In the genomic region with DNA sequence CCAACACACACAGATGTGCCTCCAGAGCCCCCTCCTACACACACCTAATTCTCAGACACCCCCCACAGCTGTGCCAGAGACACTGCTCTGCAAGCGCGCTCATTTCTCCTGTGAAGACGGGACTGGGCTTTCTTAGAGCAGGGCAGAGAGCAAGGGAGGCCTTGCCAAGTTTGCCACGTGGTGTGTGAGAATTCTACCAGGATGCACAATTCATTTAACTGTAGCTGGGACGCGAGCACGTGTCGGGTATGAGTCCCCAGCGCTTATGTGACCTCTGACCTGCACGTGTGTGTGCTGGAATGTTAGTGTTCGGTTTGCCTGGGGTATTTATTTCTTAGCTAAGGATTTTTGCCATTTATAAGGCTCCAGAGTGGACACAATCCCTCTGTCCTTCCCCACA, we compare ENCODE assay signal across 23 cellular contexts. TPM values are rescaled to one million over a fixed set of nuclear protein-coding genes. Genes with fewer than 3 reads are reported as not detected.
DNase-seq lines count a peak whose midpoint lies in the region; ATAC-seq and TF ChIP-seq lines count a peak whose summit lies in the region.
"Had no signal": no experiment of that assay in that cellular context is flagged by ENCODE, and none has a peak within 500 bp of the region (broad histone marks: within the 10 kb centered on the region; RNA-seq: fewer than 3 reads in every experiment).

No MANE protein-coding gene starts in this region.

- no peak overlapping the region for H3K27ac Mint-ChIP-seq in activated T-cell treated with anti-CD3 and anti-CD28 coated beads, Interleukin-2, amount 50 U/mL, for 24 hours
- H3K27ac Mint-ChIP-seq: activated CD4-positive, alpha-beta T cell treated with anti-CD3 and anti-CD28 coated beads for 36 hours had no signal

- H3K4me1 ChIP-seq in neuronal stem cell (ENCODE audit: control insufficient read depth in 2 of 2, insufficient read depth in 1 of 2, low read depth in 1 of 2, low read length in 2 of 2): peaks cover 13 to 15% of the 10 kb centered on the region in 2 donors
- H3K4me1 ChIP-seq in tibial nerve: peaks cover 0 to 29% (median 3%) of the 10 kb centered on the region in 4 donors
- H3K4me1 ChIP-seq: upper lobe of left lung had no signal

- no peak for TF ChIP-seq EP300 in tibial nerve (IDR thresholded peaks at IDR 0.05)

- no peak overlapping the region for H2BK12ac ChIP-seq in neuronal stem cell (ENCODE audit: low read length)

- H3K9me3 ChIP-seq in neuronal stem cell (replicated peaks in 1 of 2; ENCODE audit: control insufficient read depth in 2 of 2, insufficient read depth in 1 of 2, low read depth in 1 of 2, low read length in 2 of 2) (no peaks in the 10 kb centered on the region), tibial nerve (no peaks in the 10 kb centered on the region)
- H3K9me3 ChIP-seq: BLaER1 treated with 17β-estradiol and CSF1 and Interleukin-3, amounts not matched to agents 10 nM and 100 nM; right lobe of liver; upper lobe of left lung had no signal

- no peak for TF ChIP-seq CTCF in coronary artery (IDR thresholded peaks at IDR 0.05)
- TF ChIP-seq CTCF in tibial nerve (IDR thresholded peaks at IDR 0.05): no peak

- peaks cover 0 to 44% (median 0%) of the 10 kb centered on the region in 3 experiments for H3K27me3 ChIP-seq in neuronal stem cell (ENCODE audit: control insufficient read depth in 3 of 3, insufficient read depth in 3 of 3, low read depth in 1 of 3, low read length in 3 of 3)
- H3K27me3 ChIP-seq in tibial nerve: no peaks in the 10 kb centered on the region
- H3K27me3 ChIP-seq: BLaER1 treated with 17β-estradiol and CSF1 and Interleukin-3, amounts not matched to agents 10 nM and 100 nM; right lobe of liver; upper lobe of left lung had no signal

- no peaks in the 10 kb centered on the region for H3K27me3 Mint-ChIP-seq in activated T-cell treated with anti-CD3 and anti-CD28 coated beads, Interleukin-2, amount 50 U/mL, for 24 hours
- H3K27me3 Mint-ChIP-seq in activated T-cell treated with anti-CD3 and anti-CD28 coated beads, Interleukin-2, amount 50 U/mL, for 4 hours (ENCODE audit: low read depth): peaks cover 2% of the 10 kb centered on the region
- H3K27me3 Mint-ChIP-seq: activated CD4-positive, alpha-beta T cell treated with anti-CD3 and anti-CD28 coated beads for 36 hours had no signal

- H3K36me3 ChIP-seq in neuronal stem cell (replicated peaks in 1 of 2; ENCODE audit: control insufficient read depth in 2 of 2, insufficient read depth in 2 of 2, low read length in 2 of 2) (no peaks in the 10 kb centered on the region), tibial nerve (no peaks in the 10 kb centered on the region)
- H3K36me3 ChIP-seq: BLaER1 treated with 17β-estradiol and CSF1 and Interleukin-3, amounts not matched to agents 10 nM and 100 nM; right lobe of liver; upper lobe of left lung had no signal

- no peak overlapping the region for H2AFZ ChIP-seq in neuronal stem cell (ENCODE audit: low read length)

- peak overlapping the region; percentile 7 for H3K18ac ChIP-seq in neuronal stem cell (ENCODE audit: low read length)

- no peak overlapping the region for H3K9ac ChIP-seq in neuronal stem cell (ENCODE audit: low read depth, low read length, poor library complexity)

- H3K79me1 ChIP-seq in neuronal stem cell (ENCODE audit: low read depth, low read length): no peaks in the 10 kb centered on the region

- H3K9me3 Mint-ChIP-seq in activated T-cell treated with anti-CD3 and anti-CD28 coated beads, Interleukin-2, amount 50 U/mL, for 24 hours: no peaks in the 10 kb centered on the region
- no peaks in the 10 kb centered on the region for H3K9me3 Mint-ChIP-seq in activated T-cell treated with anti-CD3 and anti-CD28 coated beads, Interleukin-2, amount 50 U/mL, for 4 hours

- no peak overlapping the region for H2BK120ac ChIP-seq in neuronal stem cell (ENCODE audit: low read depth, low read length)

- no CpG with 5 or more reads among the region's 11 CpGs for WGBS in neuronal stem cell (ENCODE audit: extremely low coverage in 2 of 2, insufficient read length in 2 of 2, insufficient replicate concordance in 1 of 2), 2 donors
- WGBS in tibial nerve, 2 donors: 35 to 56% methylated on average over 11 of the region's 11 CpGs

- H3K4me3 ChIP-seq in coronary artery (no peak overlapping the region), neuronal stem cell (ENCODE audit: low read length in 2 of 2) (no peak overlapping the region), tibial nerve (no peak overlapping the region)
- H3K4me3 ChIP-seq: BLaER1 treated with 17β-estradiol and CSF1 and Interleukin-3, amounts not matched to agents 10 nM and 100 nM; right lobe of liver; upper lobe of left lung had no signal

- no peak overlapping the region for H3K4me2 ChIP-seq in neuronal stem cell (ENCODE audit: insufficient read depth, low read length, poor library complexity, severe bottlenecking)

- H3K23ac ChIP-seq in neuronal stem cell (ENCODE audit: low read depth, low read length, poor library complexity): no peak overlapping the region

- peak; percentile 6 for DNase-seq in activated T-cell treated with anti-CD3 and anti-CD28 coated beads, Interleukin-2, amount 50 U/mL, for 24 hours
- no peak for DNase-seq in activated T-cell treated with anti-CD3 and anti-CD28 coated beads, Interleukin-2, amount 50 U/mL, for 4 hours
- DNase-seq in coronary artery (ENCODE audit: low spot score): peak; percentile 31
- DNase-seq in neuronal stem cell (ENCODE audit: low spot score): no peak
- peak; percentile 46 to 63 for DNase-seq in tibial nerve (ENCODE audit: low spot score in 2 of 2)
- DNase-seq in NCI-H1105 treated with DMSO at 0.1 percent for 48 hours (lab: John Stamatoyannopoulos, UW): no peak
- DNase-seq in NCI-H748 (lab: John Stamatoyannopoulos, UW; ENCODE audit: unreplicated experiment): no peak
- DNase-seq: activated naive CD4-positive, alpha-beta T cell treated with Interleukin-2 at 50 U/mL for 16 hours; Calu3; dermis blood vessel endothelial cell; foreskin melanocyte; Karpas-422; kidney glomerular epithelial cell; NCI-H1092; NCI-H2081; NCI-H446; stimulated activated naive CD4-positive, alpha-beta T cell; SW 1271 had no signal

- H2BK15ac ChIP-seq in neuronal stem cell (ENCODE audit: low read length): peak overlapping the region; percentile 25

- H3K27ac ChIP-seq in coronary artery (no peak overlapping the region), neuronal stem cell (replicated peaks; ENCODE audit: low read length) (no peak overlapping the region), tibial nerve (no peak overlapping the region)
- H3K27ac ChIP-seq: BLaER1 treated with 17β-estradiol and CSF1 and Interleukin-3, amounts not matched to agents 10 nM and 100 nM; right lobe of liver; upper lobe of left lung had no signal

- no peak overlapping the region for H4K8ac ChIP-seq in neuronal stem cell (ENCODE audit: low read depth, low read length)

- H4K91ac ChIP-seq in neuronal stem cell (ENCODE audit: low read depth, low read length, poor library complexity): no peak overlapping the region

- H3K36me3 Mint-ChIP-seq in activated T-cell treated with anti-CD3 and anti-CD28 coated beads, Interleukin-2, amount 50 U/mL, for 24 hours (ENCODE audit: low read depth): no peaks in the 10 kb centered on the region
- no peaks in the 10 kb centered on the region for H3K36me3 Mint-ChIP-seq in activated T-cell treated with anti-CD3 and anti-CD28 coated beads, Interleukin-2, amount 50 U/mL, for 4 hours (ENCODE audit: insufficient read depth)

- H3K4me3 Mint-ChIP-seq in activated T-cell treated with anti-CD3 and anti-CD28 coated beads, Interleukin-2, amount 50 U/mL, for 24 hours: no peak overlapping the region
- H3K4me3 Mint-ChIP-seq in activated T-cell treated with anti-CD3 and anti-CD28 coated beads, Interleukin-2, amount 50 U/mL, for 4 hours: no peak overlapping the region
- H3K4me3 Mint-ChIP-seq: activated CD4-positive, alpha-beta T cell treated with anti-CD3 and anti-CD28 coated beads for 36 hours had no signal

- H3K4ac ChIP-seq in neuronal stem cell (ENCODE audit: low read length): no peak overlapping the region

- no peak overlapping the region for H2BK5ac ChIP-seq in neuronal stem cell (ENCODE audit: low read length)

- no peak for TF ChIP-seq POLR2A in tibial nerve (IDR thresholded peaks at IDR 0.05)

- no peaks in the 10 kb centered on the region for H3K4me1 Mint-ChIP-seq in activated T-cell treated with anti-CD3 and anti-CD28 coated beads, Interleukin-2, amount 50 U/mL, for 24 hours (ENCODE audit: low read depth)
- no peaks in the 10 kb centered on the region for H3K4me1 Mint-ChIP-seq in activated T-cell treated with anti-CD3 and anti-CD28 coated beads, Interleukin-2, amount 50 U/mL, for 4 hours (ENCODE audit: low read depth)
- H3K4me1 Mint-ChIP-seq: activated CD4-positive, alpha-beta T cell treated with anti-CD3 and anti-CD28 coated beads for 36 hours had no signal

- ATAC-seq in activated T-cell treated with anti-CD3 and anti-CD28 coated beads, Interleukin-2, amount 50 U/mL, for 4 hours: no peak
- no peak for ATAC-seq in GM21619 (IDR thresholded peaks at IDR 0.05; ENCODE audit: unreplicated experiment)
- ATAC-seq: activated CD4-positive, alpha-beta T cell treated with anti-CD3 and anti-CD28 coated beads for 36 hours; right lobe of liver had no signal

- no peak overlapping the region for H3K14ac ChIP-seq in neuronal stem cell (ENCODE audit: low read length)

- no peak overlapping the region for H2AK5ac ChIP-seq in neuronal stem cell (ENCODE audit: low read depth, low read length)

RNA-seq across cellular contexts. Expression of gene FEM1B, which starts 37.0 kb away (rescaled TPM):
- total RNA-seq in activated T-cell treated with anti-CD3 and anti-CD28 coated beads, Interleukin-2, amount 50 U/mL, for 4 hours: 10 to 100 TPM; 30.9 to 37.0 (median 31.7) TPM
- polyA plus RNA-seq in neuronal stem cell (2013, experiment 1 of 2): 27.6 TPM
- polyA plus RNA-seq in neuronal stem cell (2013, experiment 2 of 2): 28.3 TPM
- 10 to 100 TPM; 39.0 to 47.6 (median 39.9) TPM for total RNA-seq in tibial nerve

Comparison
In these comparisons a context has a peak if more than half of its experiments do, and no peak if none do; other contexts are left out.
1. DNase-seq: peak in activated T-cell treated with anti-CD3 and anti-CD28 coated beads, Interleukin-2, amount 50 U/mL, for 24 hours (single experiment), coronary artery (single experiment) and tibial nerve (2 of 2); none in activated T-cell treated with anti-CD3 and anti-CD28 coated beads, Interleukin-2, amount 50 U/mL, for 4 hours (single experiment), neuronal stem cell (single experiment), NCI-H1105 treated with DMSO at 0.1 percent for 48 hours (single experiment) and NCI-H748 (single experiment).